In genomic region chr2:2846379-2847130, GRCh38 we compare ENCODE assay signal across 1 cellular context.
TF ChIP-seq lines count a peak whose summit lies in the region.

No MANE protein-coding gene starts in this region.

TF ChIP-seq in H1, 55 proteins besides CTCF, POLR2A, EP300 and RAD21 (continued from another document):
- TF ChIP-seq, protein P1, sequence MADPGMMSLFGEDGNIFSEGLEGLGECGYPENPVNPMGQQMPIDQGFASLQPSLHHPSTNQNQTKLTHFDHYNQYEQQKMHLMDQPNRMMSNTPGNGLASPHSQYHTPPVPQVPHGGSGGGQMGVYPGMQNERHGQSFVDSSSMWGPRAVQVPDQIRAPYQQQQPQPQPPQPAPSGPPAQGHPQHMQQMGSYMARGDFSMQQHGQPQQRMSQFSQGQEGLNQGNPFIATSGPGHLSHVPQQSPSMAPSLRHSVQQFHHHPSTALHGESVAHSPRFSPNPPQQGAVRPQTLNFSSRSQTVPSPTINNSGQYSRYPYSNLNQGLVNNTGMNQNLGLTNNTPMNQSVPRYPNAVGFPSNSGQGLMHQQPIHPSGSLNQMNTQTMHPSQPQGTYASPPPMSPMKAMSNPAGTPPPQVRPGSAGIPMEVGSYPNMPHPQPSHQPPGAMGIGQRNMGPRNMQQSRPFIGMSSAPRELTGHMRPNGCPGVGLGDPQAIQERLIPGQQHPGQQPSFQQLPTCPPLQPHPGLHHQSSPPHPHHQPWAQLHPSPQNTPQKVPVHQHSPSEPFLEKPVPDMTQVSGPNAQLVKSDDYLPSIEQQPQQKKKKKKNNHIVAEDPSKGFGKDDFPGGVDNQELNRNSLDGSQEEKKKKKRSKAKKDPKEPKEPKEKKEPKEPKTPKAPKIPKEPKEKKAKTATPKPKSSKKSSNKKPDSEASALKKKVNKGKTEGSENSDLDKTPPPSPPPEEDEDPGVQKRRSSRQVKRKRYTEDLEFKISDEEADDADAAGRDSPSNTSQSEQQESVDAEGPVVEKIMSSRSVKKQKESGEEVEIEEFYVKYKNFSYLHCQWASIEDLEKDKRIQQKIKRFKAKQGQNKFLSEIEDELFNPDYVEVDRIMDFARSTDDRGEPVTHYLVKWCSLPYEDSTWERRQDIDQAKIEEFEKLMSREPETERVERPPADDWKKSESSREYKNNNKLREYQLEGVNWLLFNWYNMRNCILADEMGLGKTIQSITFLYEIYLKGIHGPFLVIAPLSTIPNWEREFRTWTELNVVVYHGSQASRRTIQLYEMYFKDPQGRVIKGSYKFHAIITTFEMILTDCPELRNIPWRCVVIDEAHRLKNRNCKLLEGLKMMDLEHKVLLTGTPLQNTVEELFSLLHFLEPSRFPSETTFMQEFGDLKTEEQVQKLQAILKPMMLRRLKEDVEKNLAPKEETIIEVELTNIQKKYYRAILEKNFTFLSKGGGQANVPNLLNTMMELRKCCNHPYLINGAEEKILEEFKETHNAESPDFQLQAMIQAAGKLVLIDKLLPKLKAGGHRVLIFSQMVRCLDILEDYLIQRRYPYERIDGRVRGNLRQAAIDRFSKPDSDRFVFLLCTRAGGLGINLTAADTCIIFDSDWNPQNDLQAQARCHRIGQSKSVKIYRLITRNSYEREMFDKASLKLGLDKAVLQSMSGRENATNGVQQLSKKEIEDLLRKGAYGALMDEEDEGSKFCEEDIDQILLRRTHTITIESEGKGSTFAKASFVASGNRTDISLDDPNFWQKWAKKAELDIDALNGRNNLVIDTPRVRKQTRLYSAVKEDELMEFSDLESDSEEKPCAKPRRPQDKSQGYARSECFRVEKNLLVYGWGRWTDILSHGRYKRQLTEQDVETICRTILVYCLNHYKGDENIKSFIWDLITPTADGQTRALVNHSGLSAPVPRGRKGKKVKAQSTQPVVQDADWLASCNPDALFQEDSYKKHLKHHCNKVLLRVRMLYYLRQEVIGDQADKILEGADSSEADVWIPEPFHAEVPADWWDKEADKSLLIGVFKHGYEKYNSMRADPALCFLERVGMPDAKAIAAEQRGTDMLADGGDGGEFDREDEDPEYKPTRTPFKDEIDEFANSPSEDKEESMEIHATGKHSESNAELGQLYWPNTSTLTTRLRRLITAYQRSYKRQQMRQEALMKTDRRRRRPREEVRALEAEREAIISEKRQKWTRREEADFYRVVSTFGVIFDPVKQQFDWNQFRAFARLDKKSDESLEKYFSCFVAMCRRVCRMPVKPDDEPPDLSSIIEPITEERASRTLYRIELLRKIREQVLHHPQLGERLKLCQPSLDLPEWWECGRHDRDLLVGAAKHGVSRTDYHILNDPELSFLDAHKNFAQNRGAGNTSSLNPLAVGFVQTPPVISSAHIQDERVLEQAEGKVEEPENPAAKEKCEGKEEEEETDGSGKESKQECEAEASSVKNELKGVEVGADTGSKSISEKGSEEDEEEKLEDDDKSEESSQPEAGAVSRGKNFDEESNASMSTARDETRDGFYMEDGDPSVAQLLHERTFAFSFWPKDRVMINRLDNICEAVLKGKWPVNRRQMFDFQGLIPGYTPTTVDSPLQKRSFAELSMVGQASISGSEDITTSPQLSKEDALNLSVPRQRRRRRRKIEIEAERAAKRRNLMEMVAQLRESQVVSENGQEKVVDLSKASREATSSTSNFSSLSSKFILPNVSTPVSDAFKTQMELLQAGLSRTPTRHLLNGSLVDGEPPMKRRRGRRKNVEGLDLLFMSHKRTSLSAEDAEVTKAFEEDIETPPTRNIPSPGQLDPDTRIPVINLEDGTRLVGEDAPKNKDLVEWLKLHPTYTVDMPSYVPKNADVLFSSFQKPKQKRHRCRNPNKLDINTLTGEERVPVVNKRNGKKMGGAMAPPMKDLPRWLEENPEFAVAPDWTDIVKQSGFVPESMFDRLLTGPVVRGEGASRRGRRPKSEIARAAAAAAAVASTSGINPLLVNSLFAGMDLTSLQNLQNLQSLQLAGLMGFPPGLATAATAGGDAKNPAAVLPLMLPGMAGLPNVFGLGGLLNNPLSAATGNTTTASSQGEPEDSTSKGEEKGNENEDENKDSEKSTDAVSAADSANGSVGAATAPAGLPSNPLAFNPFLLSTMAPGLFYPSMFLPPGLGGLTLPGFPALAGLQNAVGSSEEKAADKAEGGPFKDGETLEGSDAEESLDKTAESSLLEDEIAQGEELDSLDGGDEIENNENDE (IDR thresholded peaks at IDR 0.05; ENCODE audit: insufficient replicate concordance, low read length), result no peak
